ENCODE assay signal across 18 cellular contexts in genomic region chr16:84143081-84143480, GRCh38. TPM values are rescaled to one million over a fixed set of nuclear protein-coding genes. Genes with fewer than 3 reads are reported as not detected.
A peak's percentile ranks its signal among the peaks of the same experiment; 100 is the strongest.
DNase-seq lines count a peak whose midpoint lies in the region; ATAC-seq and TF ChIP-seq lines count a peak whose summit lies in the region.
"Had no signal": no experiment of that assay in that cellular context is flagged by ENCODE, and none has a peak within 500 bp of the region (broad histone marks: within the 10 kb centered on the region; RNA-seq: fewer than 3 reads in every experiment).

No MANE protein-coding gene starts in this region.

- TF ChIP-seq CTCF in type B pancreatic cell (conservative IDR thresholded peaks at IDR 0.05) (no peak), GM10248 (IDR thresholded peaks at IDR 0.05; ENCODE audit: control extremely low read depth, extremely low read depth, low read depth, missing control alignments) (no peak), omental fat pad (IDR thresholded peaks at IDR 0.05) (no peak)

- no peak for ATAC-seq in activated naive CD4-positive, alpha-beta T cell treated with anti-CD3 and anti-CD28 coated beads, Interleukin-2, amount 50 U/mL, for 72 hours
- ATAC-seq in T-cell (replicated peaks in 1 of 4) (no peak), omental fat pad (ENCODE audit: low FRiP score) (no peak), HG02759 (IDR thresholded peaks at IDR 0.05; ENCODE audit: unreplicated experiment) (no peak)

- no peaks in the 10 kb centered on the region for H3K36me3 Mint-ChIP-seq in activated naive CD4-positive, alpha-beta T cell treated with anti-CD3 and anti-CD28 coated beads, Interleukin-2, amount 50 U/mL, for 24 hours
- H3K36me3 Mint-ChIP-seq in activated naive CD4-positive, alpha-beta T cell treated with anti-CD3 and anti-CD28 coated beads, Interleukin-2, amount 50 U/mL, for 72 hours, result peaks cover 0 to 6% of the 10 kb centered on the region in 2 donors
- H3K36me3 Mint-ChIP-seq in T-cell (peaks cover 7% of the 10 kb centered on the region), type B pancreatic cell (peaks cover 13% of the 10 kb centered on the region)

- H3K4me3 Mint-ChIP-seq in activated naive CD4-positive, alpha-beta T cell treated with anti-CD3 and anti-CD28 coated beads, Interleukin-2, amount 50 U/mL, for 24 hours, result peak overlapping the region; percentile 64
- peak overlapping the region; percentile 61 to 99 (median 65) for H3K4me3 Mint-ChIP-seq in T-cell
- peak overlapping the region; percentile 99 for H3K4me3 Mint-ChIP-seq in type B pancreatic cell

- H3K27me3 Mint-ChIP-seq in activated naive CD4-positive, alpha-beta T cell treated with anti-CD3 and anti-CD28 coated beads, Interleukin-2, amount 50 U/mL, for 24 hours, result no peaks in the 10 kb centered on the region
- H3K27me3 Mint-ChIP-seq in T-cell (no peaks in the 10 kb centered on the region), type B pancreatic cell (peaks cover 4% of the 10 kb centered on the region)

- peaks cover 39% of the 10 kb centered on the region for H3K4me1 Mint-ChIP-seq in activated naive CD4-positive, alpha-beta T cell treated with anti-CD3 and anti-CD28 coated beads, Interleukin-2, amount 50 U/mL, for 24 hours
- H3K4me1 Mint-ChIP-seq in T-cell (peaks cover 33 to 40% (median 39%) of the 10 kb centered on the region in 3 donors), type B pancreatic cell (ENCODE audit: unreplicated experiment) (peaks cover 26% of the 10 kb centered on the region)

- CTCF ChIA-PET in T-cell (lab: Charles Lee), result interaction anchor here in 1 of 2 donors (0.9 to 1.0 kb wide), 2 partner anchors 44 to 63 kb away, joined by 3 to 4 read pairs; partner anchors contain the start of gene TAF1C
- CTCF ChIA-PET in GM10248 (lab: Yijun Ruan, JAX), result interaction anchor here (2.1 kb wide), 1 partner anchor 44 kb away, joined by 7 read pairs; the partner anchor contains the start of gene TAF1C

- no peak for DNase-seq in activated naive CD4-positive, alpha-beta T cell treated with anti-CD3 and anti-CD28 coated beads, Interleukin-2, amount 50 U/mL, for 72 hours (ENCODE audit: low spot score in 2 of 2)
- DNase-seq in T-cell, result no peak
- DNase-seq in foreskin melanocyte, result peak; percentile 12
- DNase-seq in type B pancreatic cell (ENCODE audit: extremely low spot score, unreplicated experiment), result no peak
- DNase-seq in GM10248 (ENCODE audit: extremely low spot score), result no peak
- DNase-seq in omental fat pad (ENCODE audit: low spot score), result no peak
- DNase-seq: activated naive CD4-positive, alpha-beta T cell treated with anti-CD3 and anti-CD28 coated beads, Interleukin-2, amount 50 U/mL, for 16 hours; hippocampal formation; NCI-H146; SJCRH30; stimulated activated CD4-positive, alpha-beta T cell treated with anti-CD3 and anti-CD28 coated beads, Interleukin-4, amount 100 ng/mL, for 24 hours; stimulated activated CD8-positive, alpha-beta memory T cell treated with anti-CD3 and anti-CD28 coated beads, Interleukin-4, amount 100 ng/mL, for 48 hours; testis had no signal

- POLR2A ChIA-PET in T-cell (lab: Charles Lee), result no interaction called here
- POLR2A ChIA-PET in GM10248 (lab: Yijun Ruan, JAX), result no interaction called here

- H3K27ac Mint-ChIP-seq in activated naive CD4-positive, alpha-beta T cell treated with anti-CD3 and anti-CD28 coated beads, Interleukin-2, amount 50 U/mL, for 24 hours, result no peak overlapping the region
- H3K27ac Mint-ChIP-seq in activated naive CD4-positive, alpha-beta T cell treated with anti-CD3 and anti-CD28 coated beads, Interleukin-2, amount 50 U/mL, for 72 hours, result no peak overlapping the region
- no peak overlapping the region for H3K27ac Mint-ChIP-seq in T-cell
- peak overlapping the region; percentile 90 for H3K27ac Mint-ChIP-seq in type B pancreatic cell

- no peaks in the 10 kb centered on the region for H3K9me3 Mint-ChIP-seq in activated naive CD4-positive, alpha-beta T cell treated with anti-CD3 and anti-CD28 coated beads, Interleukin-2, amount 50 U/mL, for 24 hours
- H3K9me3 Mint-ChIP-seq in activated naive CD4-positive, alpha-beta T cell treated with anti-CD3 and anti-CD28 coated beads, Interleukin-2, amount 50 U/mL, for 72 hours, result no peaks in the 10 kb centered on the region
- no peaks in the 10 kb centered on the region for H3K9me3 Mint-ChIP-seq in T-cell
- H3K9me3 Mint-ChIP-seq in type B pancreatic cell, result no peaks in the 10 kb centered on the region

RNA-seq across cellular contexts. Expression of gene HSDL1, which starts 1.9 kb away (rescaled TPM):
- total RNA-seq in activated naive CD4-positive, alpha-beta T cell treated with anti-CD3 and anti-CD28 coated beads, Interleukin-2, amount 50 U/mL, for 72 hours, result 10 to 100 TPM; 11.2 to 11.8 TPM
- total RNA-seq in T-cell (10 to 100 TPM; 11.9 to 23.5 (median 20.4) TPM), type B pancreatic cell (ENCODE audit: low replicate concordance) (22.9 and 36.4 TPM in 2 replicates), omental fat pad (10 to 100 TPM in 3 of 4 donors, 1 to 10 TPM in 1; 8.8 to 21.4 (median 15.8) TPM)

RNA-seq across cellular contexts. Expression of gene DNAAF1, which starts 2.0 kb away (rescaled TPM):
- total RNA-seq in activated naive CD4-positive, alpha-beta T cell treated with anti-CD3 and anti-CD28 coated beads, Interleukin-2, amount 50 U/mL, for 72 hours, result not detected
- total RNA-seq in T-cell (under 1 TPM in 2 of 5 donors, not detected in 3; 0.16 to 0.32 TPM), type B pancreatic cell (ENCODE audit: low replicate concordance) (0.67 and 3.2 TPM in 2 replicates), omental fat pad (under 1 TPM in 3 of 4 donors, not detected in 1; 0.28 to 0.48 (median 0.32) TPM)
- total RNA-seq: bronchial epithelial cell, fibroblast of lung, HT1080 had no signal

RNA-seq across cellular contexts. Expression of gene MBTPS1, which starts 26.3 kb away (rescaled TPM):
- 10 to 100 TPM; 39.9 to 41.1 TPM for total RNA-seq in activated naive CD4-positive, alpha-beta T cell treated with anti-CD3 and anti-CD28 coated beads, Interleukin-2, amount 50 U/mL, for 72 hours
- total RNA-seq in T-cell (100 to 1,000 TPM; 122 to 142 (median 131) TPM), type B pancreatic cell (ENCODE audit: low replicate concordance) (75.7 and 88.4 TPM in 2 replicates), omental fat pad (100 to 1,000 TPM in 1 of 4 donors, 10 to 100 TPM in 3; 75.3 to 100 (median 84.3) TPM)

RNA-seq across cellular contexts. Expression of gene TAF1C, which starts 43.8 kb away (rescaled TPM):
- 10 to 100 TPM; 42.5 to 52.8 TPM for total RNA-seq in activated naive CD4-positive, alpha-beta T cell treated with anti-CD3 and anti-CD28 coated beads, Interleukin-2, amount 50 U/mL, for 72 hours
- total RNA-seq in T-cell, result 10 to 100 TPM; 81.9 to 97.6 (median 92.8) TPM
- total RNA-seq in type B pancreatic cell (ENCODE audit: low replicate concordance), result 66.9 and 83.7 TPM in 2 replicates
- 10 to 100 TPM; 24.4 to 73.9 (median 33.3) TPM for total RNA-seq in omental fat pad

RNA-seq across cellular contexts. Expression of gene ADAD2, which starts 47.9 kb away (rescaled TPM):
- total RNA-seq in activated naive CD4-positive, alpha-beta T cell treated with anti-CD3 and anti-CD28 coated beads, Interleukin-2, amount 50 U/mL, for 72 hours, result under 1 TPM in 1 of 2 donors, not detected in 1; 0.47 TPM
- total RNA-seq in T-cell, result under 1 TPM in 1 of 5 donors, not detected in 4; 0.25 TPM
- total RNA-seq in type B pancreatic cell (ENCODE audit: low replicate concordance), result not detected in 2 replicates
- 1 to 10 TPM in 2 of 4 donors, under 1 TPM in 1, not detected in 1; 0.19 to 4.3 (median 1.6) TPM for total RNA-seq in omental fat pad
- total RNA-seq: bronchial epithelial cell, fibroblast of lung, HT1080 had no signal
